In the genomic region with DNA sequence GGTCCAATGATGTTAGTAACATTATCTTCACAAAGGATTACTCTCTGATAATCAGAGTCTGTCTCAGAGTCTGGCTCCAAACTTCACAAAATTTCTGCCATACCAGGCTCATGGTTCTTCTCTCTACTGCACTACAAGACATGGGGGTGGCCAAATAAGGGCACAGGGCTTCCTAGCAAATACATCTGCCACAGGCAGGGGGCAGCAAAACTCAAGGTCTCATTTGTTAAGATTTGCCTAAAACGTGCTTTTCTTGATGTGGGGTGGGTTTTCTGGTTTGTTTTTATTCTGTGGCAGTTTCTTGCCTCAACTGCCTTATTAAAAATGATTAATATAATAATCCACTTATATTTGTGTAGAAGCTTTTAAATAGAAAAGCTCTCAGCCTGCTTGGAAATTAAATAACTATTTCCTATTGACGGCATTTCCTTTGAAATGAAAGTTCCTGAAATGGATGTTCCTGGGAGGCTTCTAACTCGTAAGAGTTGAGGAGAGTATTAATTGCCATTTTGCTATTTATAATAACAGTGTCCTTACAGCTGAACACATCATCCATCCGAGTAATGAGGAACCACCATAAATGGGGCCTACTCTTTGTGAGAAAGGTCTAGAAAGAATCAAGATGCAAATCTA, we compare ENCODE assay signal across 9 cellular contexts. TPM values are rescaled to one million over a fixed set of nuclear protein-coding genes. Genes with fewer than 3 reads are reported as not detected.
A peak's percentile ranks its signal among the peaks of the same experiment; 100 is the strongest.
DNase-seq lines count a peak whose midpoint lies in the region; ATAC-seq and TF ChIP-seq lines count a peak whose summit lies in the region.
"Had no signal": no experiment of that assay in that cellular context is flagged by ENCODE, and none has a peak within 500 bp of the region (broad histone marks: within the 10 kb centered on the region; RNA-seq: fewer than 3 reads in every experiment).

No MANE protein-coding gene starts in this region.

- H4K8ac ChIP-seq in IMR-90 (ENCODE audit: low read depth in 2 of 2, low read length in 2 of 2), result no peak overlapping the region

- H3K4me2 ChIP-seq in IMR-90 (ENCODE audit: low read depth, low read length), result no peak overlapping the region

- peak; percentile 46 for TF ChIP-seq RAD21 in IMR-90 (IDR thresholded peaks at IDR 0.05; ENCODE audit: low read length)

- DNase-seq in AML-193 (lab: John Stamatoyannopoulos, UW) (peak; percentile 60 to 78), IMR-90 (peak; percentile 55), RPMI8226 (peak; percentile 57), heart left ventricle (peak in 2 of 5 donors; percentile 14 to 32), skeletal muscle cell (ENCODE audit: low read depth) (peak; percentile 13)
- DNase-seq in activated effector memory CD4-positive, alpha-beta T cell treated with Interleukin-2 at 50 U/mL for 16 hours, result peak; percentile 16

- ATAC-seq in GM18907 (IDR thresholded peaks at IDR 0.05; ENCODE audit: unreplicated experiment), result peak; percentile 60
- ATAC-seq in IMR-90 (ENCODE audit: low read depth), result peak; percentile 72
- ATAC-seq in heart left ventricle, result peak in 1 of 4 donors; percentile 54
- ATAC-seq in HG02973 (IDR thresholded peaks at IDR 0.05; ENCODE audit: unreplicated experiment), result no peak

- no peak overlapping the region for H2BK15ac ChIP-seq in IMR-90 (ENCODE audit: low read depth, low read length)

- H4K20me1 ChIP-seq in IMR-90 (ENCODE audit: insufficient read depth, low read length), result no peaks in the 10 kb centered on the region

- H3K9me1 ChIP-seq in IMR-90 (ENCODE audit: insufficient read depth, low read length), result no peaks in the 10 kb centered on the region

- no peak overlapping the region for H2BK120ac ChIP-seq in IMR-90 (ENCODE audit: low read depth, low read length)

- no peak overlapping the region for H2AK5ac ChIP-seq in IMR-90 (ENCODE audit: low read depth, low read length)

- POLR2A ChIA-PET in IMR-90 (lab: Charles Lee; ENCODE audit: unreplicated experiment), result no interaction called here

- H3K36me3 ChIP-seq in IMR-90 (ENCODE audit: control insufficient read depth, insufficient read depth, low read length) (no peaks in the 10 kb centered on the region), heart left ventricle (no peaks in the 10 kb centered on the region)

- H4K91ac ChIP-seq in IMR-90 (ENCODE audit: insufficient read depth, low read depth, low read length), result no peak overlapping the region

- H3K23ac ChIP-seq in IMR-90 (ENCODE audit: low read depth, low read length), result no peak overlapping the region

- H3K9ac ChIP-seq in IMR-90 (ENCODE audit: low read depth, low read length), result no peak overlapping the region

- no peak overlapping the region for H2AK9ac ChIP-seq in IMR-90 (replicated peaks; ENCODE audit: low read depth, low read length, poor library complexity)

- H3K4ac ChIP-seq in IMR-90 (ENCODE audit: low read depth, low read length), result no peak overlapping the region

- H3K27me3 ChIP-seq in IMR-90 (ENCODE audit: control insufficient read depth, insufficient read depth, low read length) (peaks cover 5% of the 10 kb centered on the region), heart left ventricle (no peaks in the 10 kb centered on the region)

- H3K4me3 ChIP-seq in IMR-90 (ENCODE audit: insufficient read depth, low read depth, low read length) (no peak overlapping the region), heart left ventricle (no peak overlapping the region), skeletal muscle cell (ENCODE audit: low read depth, low read length) (no peak overlapping the region)
- H3K4me3 ChIP-seq: skin epidermis had no signal

- CTCF ChIA-PET in IMR-90 (lab: Yijun Ruan, JAX), result interaction anchor here (0.6 to 2.4 kb wide), 10 partner anchors 14 to 608 kb away, joined by 3 to 9 read pairs (median 4); no protein-coding TSS in a partner anchor

- no CpG with 5 or more reads among the region's 4 CpGs for WGBS in IMR-90 (ENCODE audit: extremely low coverage in 2 of 2, insufficient read length in 1 of 2), 2 experiments
- 56 to 59% (median 57%) methylated on average over 4 of the region's 4 CpGs for WGBS in heart left ventricle, 4 donors

- TF ChIP-seq POLR2A in IMR-90 (IDR thresholded peaks at IDR 0.05; ENCODE audit: low read depth, low read length), result no peak
- TF ChIP-seq POLR2A in heart left ventricle (IDR thresholded peaks at IDR 0.05), result no peak

- peak; percentile 60 for TF ChIP-seq CTCF in IMR-90 (conservative IDR thresholded peaks at IDR 0.05; ENCODE audit: low read depth, low read length)
- peak; percentile 46 to 70 (median 62) for TF ChIP-seq CTCF in heart left ventricle (IDR thresholded peaks at IDR 0.05)

- H3K27ac ChIP-seq in IMR-90 (ENCODE audit: insufficient read depth, low read length) (no peak overlapping the region), heart left ventricle (no peak overlapping the region)
- H3K27ac ChIP-seq: skin epidermis had no signal

- no peak overlapping the region for H3K14ac ChIP-seq in IMR-90 (replicated peaks; ENCODE audit: low read depth, low read length)

- no peaks in the 10 kb centered on the region for H3K9me3 ChIP-seq in IMR-90 (ENCODE audit: control insufficient read depth, insufficient read depth, low read length)
- H3K9me3 ChIP-seq in heart left ventricle, result no peaks in the 10 kb centered on the region

- no TSS peak for BruUV-seq in IMR-90 (replicated peaks; lab: Mats Ljungman, UMichigan)

- H3K79me1 ChIP-seq in IMR-90 (ENCODE audit: low read depth in 1 of 2, low read length in 2 of 2), result no peaks in the 10 kb centered on the region

- no peak overlapping the region for H2BK20ac ChIP-seq in IMR-90 (ENCODE audit: low read depth, low read length)

- no peak overlapping the region for H2AFZ ChIP-seq in IMR-90 (replicated peaks; ENCODE audit: low read length, poor library complexity)

- H3K56ac ChIP-seq in IMR-90 (ENCODE audit: extremely low read depth, insufficient read depth, low read length), result no peak overlapping the region

- H4K5ac ChIP-seq in IMR-90 (ENCODE audit: low read depth, low read length), result no peak overlapping the region

- no peak overlapping the region for H3K18ac ChIP-seq in IMR-90 (ENCODE audit: low read depth, low read length)

- no peaks in the 10 kb centered on the region for H3K4me1 ChIP-seq in IMR-90 (ENCODE audit: control insufficient read depth, insufficient read depth, low read length)
- H3K4me1 ChIP-seq in heart left ventricle, result peaks cover 0 to 10% (median 0%) of the 10 kb centered on the region in 12 donors

- dilution Hi-C loops in IMR-90 (cut with HindIII; ENCODE audit: low sequenced_read_pairs, unreplicated experiment), result no loop called here

- in situ Hi-C loops in IMR-90 (cut with MboI; ENCODE audit: low sequenced_read_pairs), result no loop called here

- intact Hi-C loops in IMR-90 (cut with micrococcal nuclease) (loop anchor here (1.0 to 2.0 kb wide), 3 partner anchors 63 to 396 kb away; no protein-coding TSS in a partner anchor), heart left ventricle (cut with DNase I) (loop anchor here in 5 of 10 donors (2.0 to 5.0 kb wide), 5 partner anchors 61 to 299 kb away; no protein-coding TSS in a partner anchor)

- H2BK5ac ChIP-seq in IMR-90 (ENCODE audit: low read depth, low read length, poor library complexity, severe bottlenecking), result no peak overlapping the region

TF ChIP-seq in IMR-90, 13 proteins besides CTCF, POLR2A, EP300 and RAD21:
- TF ChIP-seq MXI1 (IDR thresholded peaks at IDR 0.05; ENCODE audit: borderline replicate concordance, low read depth, low read length) (no peak), SMC3 (IDR thresholded peaks at IDR 0.05; ENCODE audit: low read depth, low read length) (peak; percentile 45)

RNA-seq across cellular contexts. Expression of a gene that starts 53.8 kb away (rescaled TPM):
- not detected in 2 replicates for total RNA-seq in IMR-90 (2012; rRNA removed)
- not detected in 2 replicates for polyA plus RNA-seq in IMR-90 (2012; rRNA removed)
- polyA plus RNA-seq in IMR-90 (2012; cell fraction: cytosol; rRNA removed), result not detected in 2 replicates
- not detected in 2 replicates for polyA plus RNA-seq in IMR-90 (2012; cell fraction: nucleus; rRNA removed; ENCODE audit: low replicate concordance)
- total RNA-seq in heart left ventricle, result not detected
- polyA plus RNA-seq in heart left ventricle, result not detected
